Comparison of ENCODE assay signal across 13 cellular contexts in the genomic region with DNA sequence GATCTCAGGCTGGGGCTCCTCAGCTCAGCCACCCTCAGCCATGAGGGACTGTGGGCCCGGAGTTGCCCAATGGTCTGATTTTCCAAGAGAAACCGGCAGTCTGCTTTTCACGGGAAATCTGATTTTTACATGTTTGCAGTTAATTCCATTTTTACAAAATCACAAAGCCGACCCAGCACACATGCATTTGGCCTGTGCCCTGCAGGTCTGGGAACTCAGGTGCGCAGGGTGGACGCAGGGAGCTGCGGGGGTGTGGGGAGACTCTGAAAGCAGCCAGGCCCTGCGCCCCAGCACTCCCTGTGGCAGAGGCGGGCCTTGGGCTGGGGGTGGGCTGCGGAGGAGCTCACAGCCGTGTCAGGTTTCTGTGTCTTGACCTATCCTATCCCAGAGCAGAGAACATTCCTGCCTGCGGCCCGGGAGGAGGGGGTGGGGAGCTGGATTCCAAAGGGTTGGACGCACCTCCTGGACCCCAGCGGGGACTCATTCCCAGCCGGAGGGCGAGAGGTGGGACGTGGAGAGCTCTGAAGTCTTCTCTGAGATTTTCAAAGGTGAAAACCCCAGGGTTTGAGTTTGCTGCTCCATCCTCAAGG.
DNase-seq lines count a peak whose midpoint lies in the region; ATAC-seq and TF ChIP-seq lines count a peak whose summit lies in the region.
"Had no signal": no experiment of that assay in that cellular context is flagged by ENCODE, and none has a peak within 500 bp of the region (broad histone marks: within the 10 kb centered on the region; RNA-seq: fewer than 3 reads in every experiment).

No MANE protein-coding gene starts in this region.

- H3K9me3 ChIP-seq in IMR-90 (ENCODE audit: control insufficient read depth, insufficient read depth, low read length) (no peaks in the 10 kb centered on the region), left lung (no peaks in the 10 kb centered on the region)

- no peak overlapping the region for H3K56ac ChIP-seq in IMR-90 (ENCODE audit: extremely low read depth, insufficient read depth, low read length)

- H3K27ac ChIP-seq in IMR-90 (ENCODE audit: insufficient read depth, low read length) (peak overlapping the region; percentile 7; the same call in 1 of the 2 replicates), left lung (no peak overlapping the region)

- intact Hi-C loops in IMR-90 (cut with micrococcal nuclease) = no loop called here
- intact Hi-C loops in left lung (cut with DNase I) = no loop called here

- POLR2A ChIA-PET in IMR-90 (lab: Charles Lee; ENCODE audit: unreplicated experiment) = no interaction called here

- no peaks in the 10 kb centered on the region for H3K27me3 ChIP-seq in IMR-90 (ENCODE audit: control insufficient read depth, insufficient read depth, low read length)
- no peaks in the 10 kb centered on the region for H3K27me3 ChIP-seq in left lung

- H3K14ac ChIP-seq in IMR-90 (replicated peaks; ENCODE audit: low read depth, low read length) = peak overlapping the region; percentile 31; the same call in 1 of the 2 replicates

- H3K36me3 ChIP-seq in IMR-90 (ENCODE audit: control insufficient read depth, insufficient read depth, low read length) (no peaks in the 10 kb centered on the region), left lung (no peaks in the 10 kb centered on the region)

- H3K4me2 ChIP-seq in IMR-90 (ENCODE audit: low read depth, low read length) = peak overlapping the region; percentile 67

- H4K91ac ChIP-seq in IMR-90 (ENCODE audit: insufficient read depth, low read depth, low read length) = peak overlapping the region; percentile 55; the same call in 1 of the 2 replicates

- H4K20me1 ChIP-seq in IMR-90 (ENCODE audit: insufficient read depth, low read length) = peaks cover 16% of the 10 kb centered on the region; the same call in 1 of the 2 replicates

- DNase-seq in IMR-90 = peak; percentile 52
- DNase-seq in choroid plexus epithelial cell (ENCODE audit: low read depth) = peak; percentile 62
- no peak for DNase-seq in left lung
- DNase-seq in smooth muscle cell of the brain vasculature (ENCODE audit: low read depth, low spot score) = peak; percentile 15
- DNase-seq in GM13976 (ENCODE audit: low spot score) = no peak
- DNase-seq: activated CD4-positive, alpha-beta T cell treated with anti-CD3 and anti-CD28 coated beads for 1 hour; activated T-cell treated with anti-CD3 and anti-CD28 coated beads, Interleukin-2, amount 50 U/mL, for 72 hours; CD8-positive, alpha-beta T cell; NCI-H1092 treated with DMSO at 0.1 percent for 48 hours; NCI-H510A; OCI-M1 had no signal

- H3K4me3 ChIP-seq in IMR-90 (ENCODE audit: insufficient read depth, low read depth, low read length) = no peak overlapping the region
- H3K4me3 ChIP-seq in choroid plexus epithelial cell (ENCODE audit: low read depth, low read length) = peak overlapping the region; percentile 37
- H3K4me3 ChIP-seq in left lung = no peak overlapping the region

- H3K18ac ChIP-seq in IMR-90 (ENCODE audit: low read depth, low read length) = peak overlapping the region; percentile 38; the same call in 1 of the 2 replicates

- no TSS peak for BruUV-seq in IMR-90 (replicated peaks; lab: Mats Ljungman, UMichigan)

- H4K8ac ChIP-seq in IMR-90 (ENCODE audit: low read depth in 2 of 2, low read length in 2 of 2) = peak overlapping the region in 1 of 2 experiments; percentile 60; a peak in 1 of 4 replicates

- H2BK5ac ChIP-seq in IMR-90 (ENCODE audit: low read depth, low read length, poor library complexity, severe bottlenecking) = no peak overlapping the region

- no peak for TF ChIP-seq CTCF in IMR-90 (conservative IDR thresholded peaks at IDR 0.05; ENCODE audit: low read depth, low read length)
- no peak for TF ChIP-seq CTCF in choroid plexus epithelial cell (conservative IDR thresholded peaks at IDR 0.05; ENCODE audit: low read depth, low read length)
- no peak for TF ChIP-seq CTCF in left lung (IDR thresholded peaks at IDR 0.05)
- TF ChIP-seq CTCF in GM13976 (IDR thresholded peaks at IDR 0.05; ENCODE audit: borderline replicate concordance, control extremely low read depth, extremely low read depth, insufficient read depth, missing control alignments) = no peak

- dilution Hi-C loops in IMR-90 (cut with HindIII; ENCODE audit: low sequenced_read_pairs, unreplicated experiment) = no loop called here

- peaks cover 20% of the 10 kb centered on the region for H3K4me1 ChIP-seq in IMR-90 (ENCODE audit: control insufficient read depth, insufficient read depth, low read length)
- H3K4me1 ChIP-seq in left lung = no peaks in the 10 kb centered on the region

- no peak for TF ChIP-seq POLR2A in IMR-90 (IDR thresholded peaks at IDR 0.05; ENCODE audit: low read depth, low read length)

- H3K9ac ChIP-seq in IMR-90 (ENCODE audit: low read depth, low read length) = no peak overlapping the region

- no peak overlapping the region; the same call in 2 of the 3 replicates for H2BK15ac ChIP-seq in IMR-90 (ENCODE audit: low read depth, low read length)

- CTCF ChIA-PET in IMR-90 (lab: Yijun Ruan, JAX) = interaction anchor here (1.4 kb wide), 1 partner anchor 76 kb away, joined by 4 read pairs; a partner anchor contains a TSS

- 0 out of 2 replicates have a peak overlapping the region, but pooled peaks have one; percentile 65 for H2AK5ac ChIP-seq in IMR-90 (ENCODE audit: low read depth, low read length)

- H2AFZ ChIP-seq in IMR-90 (replicated peaks; ENCODE audit: low read length, poor library complexity) = peak overlapping the region; percentile 71

- no peak overlapping the region for H2BK20ac ChIP-seq in IMR-90 (ENCODE audit: low read depth, low read length)

- H2AK9ac ChIP-seq in IMR-90 (replicated peaks; ENCODE audit: low read depth, low read length, poor library complexity) = peak overlapping the region; percentile 3

- H3K9me1 ChIP-seq in IMR-90 (ENCODE audit: insufficient read depth, low read length) = peaks cover 24% of the 10 kb centered on the region

- in situ Hi-C loops in IMR-90 (cut with MboI; ENCODE audit: low sequenced_read_pairs) = no loop called here
- in situ Hi-C loops in GM13976 (cut with MboI; ENCODE audit: low sequenced_read_pairs, unreplicated experiment) = no loop called here

- H2BK120ac ChIP-seq in IMR-90 (ENCODE audit: low read depth, low read length) = no peak overlapping the region

- H3K79me1 ChIP-seq in IMR-90 (ENCODE audit: low read depth in 1 of 2, low read length in 2 of 2) = peaks cover 0 to 19% of the 10 kb centered on the region in 2 experiments; a peak in 2 of 4 replicates

- peak; percentile 79 for ATAC-seq in IMR-90 (ENCODE audit: low read depth)
- peak; percentile 20 for ATAC-seq in left lung
- no peak for ATAC-seq in HG03039 (IDR thresholded peaks at IDR 0.05; ENCODE audit: unreplicated experiment)
- ATAC-seq in GM21717 (IDR thresholded peaks at IDR 0.05; ENCODE audit: unreplicated experiment) = no peak
- ATAC-seq: activated T-cell treated with anti-CD3 and anti-CD28 coated beads, Interleukin-2, amount 50 U/mL, for 72 hours; CD8-positive, alpha-beta T cell had no signal

- H3K23ac ChIP-seq in IMR-90 (ENCODE audit: low read depth, low read length) = no peak overlapping the region

- no peak overlapping the region for H3K4ac ChIP-seq in IMR-90 (ENCODE audit: low read depth, low read length)

- no peak for TF ChIP-seq RAD21 in IMR-90 (IDR thresholded peaks at IDR 0.05; ENCODE audit: low read length)

- whole genome bisulfite sequencing in IMR-90 (ENCODE audit: extremely low coverage in 2 of 2, insufficient read length in 1 of 2), 2 experiments = 39% methylated on average over 4 of the region's 18 CpGs; no CpG with 5 or more reads in 1 of the 2 experiments

- no peak overlapping the region for H4K5ac ChIP-seq in IMR-90 (ENCODE audit: low read depth, low read length)

TF ChIP-seq in IMR-90, 13 proteins besides CTCF, POLR2A, EP300 and RAD21:
- TF ChIP-seq, protein P1, sequence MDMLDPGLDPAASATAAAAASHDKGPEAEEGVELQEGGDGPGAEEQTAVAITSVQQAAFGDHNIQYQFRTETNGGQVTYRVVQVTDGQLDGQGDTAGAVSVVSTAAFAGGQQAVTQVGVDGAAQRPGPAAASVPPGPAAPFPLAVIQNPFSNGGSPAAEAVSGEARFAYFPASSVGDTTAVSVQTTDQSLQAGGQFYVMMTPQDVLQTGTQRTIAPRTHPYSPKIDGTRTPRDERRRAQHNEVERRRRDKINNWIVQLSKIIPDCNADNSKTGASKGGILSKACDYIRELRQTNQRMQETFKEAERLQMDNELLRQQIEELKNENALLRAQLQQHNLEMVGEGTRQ (IDR thresholded peaks at IDR 0.05; ENCODE audit: low read depth, low read length) = no peak
- TF ChIP-seq RCOR1 (IDR thresholded peaks at IDR 0.05; ENCODE audit: insufficient replicate concordance, low read length) (no peak), FOS (IDR thresholded peaks at IDR 0.05; ENCODE audit: low read depth, low read length) (no peak), MAZ (IDR thresholded peaks at IDR 0.05; ENCODE audit: borderline replicate concordance, low read depth, low read length) (no peak), BHLHE40 (IDR thresholded peaks at IDR 0.05; ENCODE audit: low read depth, low read length) (no peak), MAFK (IDR thresholded peaks at IDR 0.05; ENCODE audit: low read depth, low read length) (no peak), CHD1 (IDR thresholded peaks at IDR 0.05; ENCODE audit: low read depth, low read length) (no peak), MXI1 (IDR thresholded peaks at IDR 0.05; ENCODE audit: borderline replicate concordance, low read depth, low read length) (no peak), SMC3 (IDR thresholded peaks at IDR 0.05; ENCODE audit: low read depth, low read length) (no peak), RFX5 (IDR thresholded peaks at IDR 0.05; ENCODE audit: low read depth, low read length) (no peak), NFE2L2 (IDR thresholded peaks at IDR 0.05; ENCODE audit: low read depth, low read length) (no peak), CEBPB (IDR thresholded peaks at IDR 0.05; ENCODE audit: low read depth, low read length) (no peak)
- TF ChIP-seq, protein P2, sequence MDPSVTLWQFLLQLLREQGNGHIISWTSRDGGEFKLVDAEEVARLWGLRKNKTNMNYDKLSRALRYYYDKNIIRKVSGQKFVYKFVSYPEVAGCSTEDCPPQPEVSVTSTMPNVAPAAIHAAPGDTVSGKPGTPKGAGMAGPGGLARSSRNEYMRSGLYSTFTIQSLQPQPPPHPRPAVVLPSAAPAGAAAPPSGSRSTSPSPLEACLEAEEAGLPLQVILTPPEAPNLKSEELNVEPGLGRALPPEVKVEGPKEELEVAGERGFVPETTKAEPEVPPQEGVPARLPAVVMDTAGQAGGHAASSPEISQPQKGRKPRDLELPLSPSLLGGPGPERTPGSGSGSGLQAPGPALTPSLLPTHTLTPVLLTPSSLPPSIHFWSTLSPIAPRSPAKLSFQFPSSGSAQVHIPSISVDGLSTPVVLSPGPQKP (IDR thresholded peaks at IDR 0.05; ENCODE audit: borderline replicate concordance, low read depth, low read length) = no peak

Comparison
In these comparisons a context has a peak if more than half of its experiments do, and no peak if none do; other contexts are left out.
1. ATAC-seq: peak in IMR-90 (single experiment) and left lung (single experiment); none in HG03039 (single experiment) and GM21717 (single experiment).
2. DNase-seq: peak in IMR-90 (single experiment), choroid plexus epithelial cell (single experiment) and smooth muscle cell of the brain vasculature (single experiment); none in left lung (0 of 2) and GM13976 (single experiment).